In genomic region chr2:78132391-78133370, GRCh38 we compare ENCODE assay signal across 20 cellular contexts.
DNase-seq lines count a peak whose midpoint lies in the region; ATAC-seq and TF ChIP-seq lines count a peak whose summit lies in the region.
"Had no signal": no experiment of that assay in that cellular context is flagged by ENCODE, and none has a peak within 500 bp of the region (broad histone marks: within the 10 kb centered on the region; RNA-seq: fewer than 3 reads in every experiment).

No MANE protein-coding gene starts in this region.

- no peak for TF ChIP-seq POLR2A in uterus (IDR thresholded peaks at IDR 0.05)

- no peaks in the 10 kb centered on the region for H3K4me1 ChIP-seq in uterus
- H3K4me1 ChIP-seq: Peyer's patch, SJSA1 had no signal

- no peak overlapping the region for H3K4me3 ChIP-seq in uterus
- H3K4me3 ChIP-seq: Peyer's patch, SJSA1 had no signal

- DNase-seq in DMS153 (lab: John Stamatoyannopoulos, UW) (peak; percentile 32), DMS53 treated with DMSO at 0.1 percent for 48 hours (lab: John Stamatoyannopoulos, UW; ENCODE audit: unreplicated experiment) (peak; percentile 4), OCI-M1 (lab: John Stamatoyannopoulos, UW) (peak; percentile 34), medulla oblongata (ENCODE audit: extremely low spot score) (peak; percentile 8), cerebellar cortex (ENCODE audit: low spot score) (no peak), uterus (no peak)
- DNase-seq: CD4-positive, CD25-positive, alpha-beta regulatory T cell; COR-L47; GOT3; MV-4-11; NCI-H1694 treated with DMSO at 0.1 percent for 48 hours; NCI-H2081 treated with DMSO at 0.1 percent for 48 hours; NCI-H2227 treated with DMSO at 0.1 percent for 48 hours; NCI-H526; Peyer's patch; SW 1271; T-helper 17 cell had no signal

- no peaks in the 10 kb centered on the region for H3K36me3 ChIP-seq in uterus
- H3K36me3 ChIP-seq: Peyer's patch, SJSA1 had no signal

- no peak for ATAC-seq in HG02610 (IDR thresholded peaks at IDR 0.05; ENCODE audit: unreplicated experiment)
- ATAC-seq: HCT116, T-helper 17 cell had no signal

- no peak for TF ChIP-seq CTCF in uterus (IDR thresholded peaks at IDR 0.05)

- no peaks in the 10 kb centered on the region for H3K27me3 ChIP-seq in uterus
- H3K27me3 ChIP-seq: Peyer's patch, SJSA1 had no signal

- intact Hi-C loops in uterus (cut with DNase I; ENCODE audit: low total_unique reads), result no loop called here

- no peaks in the 10 kb centered on the region for H3K9me3 ChIP-seq in uterus
- H3K9me3 ChIP-seq: Peyer's patch, SJSA1 had no signal

- no peak overlapping the region for H3K27ac ChIP-seq in uterus
- H3K27ac ChIP-seq: Peyer's patch, SJSA1 had no signal

Comparison
In these comparisons a context has a peak if more than half of its experiments do, and no peak if none do; other contexts are left out.
1. DNase-seq: peak in DMS153 (single experiment), DMS53 treated with DMSO at 0.1 percent for 48 hours (single experiment), OCI-M1 (single experiment) and medulla oblongata (single experiment); none in cerebellar cortex (single experiment) and uterus (0 of 2).